In genomic region chr12:31736472-31736871, GRCh38 we compare ENCODE assay signal across 9 cellular contexts. TPM values are rescaled to one million over a fixed set of nuclear protein-coding genes. Genes with fewer than 3 reads are reported as not detected.
DNase-seq lines count a peak whose midpoint lies in the region; ATAC-seq and TF ChIP-seq lines count a peak whose summit lies in the region.
"Had no signal": no experiment of that assay in that cellular context is flagged by ENCODE, and none has a peak within 500 bp of the region (broad histone marks: within the 10 kb centered on the region; RNA-seq: fewer than 3 reads in every experiment).

No MANE protein-coding gene starts in this region.

- peak; percentile 73 for ATAC-seq in memory B cell (ENCODE audit: low read depth)
- ATAC-seq: WTC11 had no signal

- intact Hi-C loops in CD4-positive, alpha-beta memory T cell (cut with micrococcal nuclease): loop anchor here (1.0 kb wide), 1 partner anchor 160 kb away; no protein-coding TSS in a partner anchor
- intact Hi-C loops in activated T-helper 1 cell treated with anti-CD3 and anti-CD28 coated beads, Interleukin-12 subunit alpha, Interleukin-12 subunit beta, Interleukin-2, Interleukin-4 antibody, amounts not matched to agents 30 ng/mL and 10 ng/mL and 1 ng/mL, durations not matched to agents 14 hours and 24 hours and 36 hours (cut with micrococcal nuclease): loop anchor here (1.0 kb wide), 1 partner anchor 160 kb away; no protein-coding TSS in a partner anchor
- intact Hi-C loops in Calu3 (cut with micrococcal nuclease; ENCODE audit: unreplicated experiment) (no loop called here), esophagus muscularis mucosa (cut with DNase I) (no loop called here)

- peaks cover 35 to 74% (median 55%) of the 10 kb centered on the region in 4 donors for H3K4me1 Mint-ChIP-seq in CD4-positive, alpha-beta memory T cell
- H3K4me1 Mint-ChIP-seq in activated T-helper 1 cell treated with anti-CD3 and anti-CD28 coated beads, Interleukin-12 subunit alpha, Interleukin-12 subunit beta, Interleukin-2, Interleukin-4 antibody, amounts not matched to agents 30 ng/mL and 10 ng/mL and 1 ng/mL, durations not matched to agents 14 hours and 24 hours and 36 hours (ENCODE audit: low read depth): peaks cover 54% of the 10 kb centered on the region
- H3K4me1 Mint-ChIP-seq in memory B cell: peaks cover 22% of the 10 kb centered on the region
- peaks cover 33% of the 10 kb centered on the region for H3K4me1 Mint-ChIP-seq in Calu3 (ENCODE audit: low read depth, unreplicated experiment)

- peak; percentile 72 to 92 (median 82) for DNase-seq in CD4-positive, alpha-beta memory T cell
- DNase-seq in LoVo (ENCODE audit: low spot score) (peak; percentile 70), memory B cell (ENCODE audit: low spot score in 2 of 2) (no peak), NCI-H2171 treated with DMSO at 0.1 percent for 48 hours (lab: John Stamatoyannopoulos, UW) (no peak), Calu3 (no peak), esophagus muscularis mucosa (ENCODE audit: extremely low spot score) (no peak), hippocampal formation (lab: John Stamatoyannopoulos, UW) (no peak)
- DNase-seq in activated T-helper 1 cell treated with anti-CD3 and anti-CD28 coated beads, Interleukin-12 subunit alpha, Interleukin-12 subunit beta, Interleukin-2, Interleukin-4 antibody, amounts not matched to agents 30 ng/mL and 10 ng/mL and 1 ng/mL, durations not matched to agents 14 hours and 24 hours and 36 hours (ENCODE audit: low spot score): peak; percentile 67

- H3K27me3 ChIP-seq in CD4-positive, alpha-beta memory T cell (ENCODE audit: insufficient read depth, low read length): no peaks in the 10 kb centered on the region
- peaks cover 0 to 8% (median 0%) of the 10 kb centered on the region in 4 donors for H3K27me3 ChIP-seq in esophagus muscularis mucosa

- H3K4me3 ChIP-seq in CD4-positive, alpha-beta memory T cell (ENCODE audit: low read length in 2 of 2): no peak overlapping the region
- no peak overlapping the region for H3K4me3 ChIP-seq in esophagus muscularis mucosa

- no peak for TF ChIP-seq CTCF in Calu3 (IDR thresholded peaks at IDR 0.05; ENCODE audit: unreplicated experiment)
- TF ChIP-seq CTCF in esophagus muscularis mucosa (IDR thresholded peaks at IDR 0.05): no peak

- H3K36me3 Mint-ChIP-seq in CD4-positive, alpha-beta memory T cell: peaks cover 0 to 5% of the 10 kb centered on the region in 2 donors
- peaks cover 3% of the 10 kb centered on the region for H3K36me3 Mint-ChIP-seq in activated T-helper 1 cell treated with anti-CD3 and anti-CD28 coated beads, Interleukin-12 subunit alpha, Interleukin-12 subunit beta, Interleukin-2, Interleukin-4 antibody, amounts not matched to agents 30 ng/mL and 10 ng/mL and 1 ng/mL, durations not matched to agents 14 hours and 24 hours and 36 hours (ENCODE audit: low read depth)
- H3K36me3 Mint-ChIP-seq in memory B cell: peaks cover 6% of the 10 kb centered on the region
- peaks cover 29% of the 10 kb centered on the region for H3K36me3 Mint-ChIP-seq in Calu3 (ENCODE audit: insufficient read depth, unreplicated experiment)
- H3K36me3 Mint-ChIP-seq: WTC11 had no signal

- peak overlapping the region; percentile 39 for H3K27ac ChIP-seq in CD4-positive, alpha-beta memory T cell (ENCODE audit: low read depth, low read length)
- no peak overlapping the region for H3K27ac ChIP-seq in esophagus muscularis mucosa (replicated peaks in 1 of 4)

- peak overlapping the region; percentile 90 to 98 (median 94) for H3K27ac Mint-ChIP-seq in CD4-positive, alpha-beta memory T cell
- H3K27ac Mint-ChIP-seq in activated T-helper 1 cell treated with anti-CD3 and anti-CD28 coated beads, Interleukin-12 subunit alpha, Interleukin-12 subunit beta, Interleukin-2, Interleukin-4 antibody, amounts not matched to agents 30 ng/mL and 10 ng/mL and 1 ng/mL, durations not matched to agents 14 hours and 24 hours and 36 hours: peak overlapping the region; percentile 84
- no peak overlapping the region for H3K27ac Mint-ChIP-seq in memory B cell
- H3K27ac Mint-ChIP-seq in Calu3 (ENCODE audit: unreplicated experiment): no peak overlapping the region
- H3K27ac Mint-ChIP-seq: WTC11 had no signal

- TF ChIP-seq EP300 in esophagus muscularis mucosa (IDR thresholded peaks at IDR 0.05): no peak

- no peak for TF ChIP-seq POLR2A in esophagus muscularis mucosa (IDR thresholded peaks at IDR 0.05; ENCODE audit: low read depth)

- peaks cover 0 to 11% (median 0%) of the 10 kb centered on the region in 8 donors for H3K9me3 Mint-ChIP-seq in CD4-positive, alpha-beta memory T cell
- H3K9me3 Mint-ChIP-seq in activated T-helper 1 cell treated with anti-CD3 and anti-CD28 coated beads, Interleukin-12 subunit alpha, Interleukin-12 subunit beta, Interleukin-2, Interleukin-4 antibody, amounts not matched to agents 30 ng/mL and 10 ng/mL and 1 ng/mL, durations not matched to agents 14 hours and 24 hours and 36 hours: peaks cover 5% of the 10 kb centered on the region
- H3K9me3 Mint-ChIP-seq in memory B cell (peaks cover 3% of the 10 kb centered on the region), Calu3 (ENCODE audit: low read depth, unreplicated experiment) (peaks cover 4% of the 10 kb centered on the region)
- H3K9me3 Mint-ChIP-seq: WTC11 had no signal

- no peaks in the 10 kb centered on the region for H3K27me3 Mint-ChIP-seq in CD4-positive, alpha-beta memory T cell
- no peaks in the 10 kb centered on the region for H3K27me3 Mint-ChIP-seq in activated T-helper 1 cell treated with anti-CD3 and anti-CD28 coated beads, Interleukin-12 subunit alpha, Interleukin-12 subunit beta, Interleukin-2, Interleukin-4 antibody, amounts not matched to agents 30 ng/mL and 10 ng/mL and 1 ng/mL, durations not matched to agents 14 hours and 24 hours and 36 hours (ENCODE audit: insufficient read depth)
- H3K27me3 Mint-ChIP-seq in memory B cell: no peaks in the 10 kb centered on the region
- no peaks in the 10 kb centered on the region for H3K27me3 Mint-ChIP-seq in Calu3 (ENCODE audit: unreplicated experiment)

- CTCF ChIA-PET in CD4-positive, alpha-beta memory T cell (lab: Charles Lee; ENCODE audit: partially characterized antibody): interaction anchor here (0.7 to 1.1 kb wide), 2 partner anchors 10 to 138 kb away, joined by 3 read pairs; no protein-coding TSS in a partner anchor
- CTCF ChIA-PET in Calu3 (lab: Charles Lee): interaction anchor here (0.6 to 1.3 kb wide), 4 partner anchors 8 to 1978 kb away, joined by 4 to 5 read pairs (median 4); no protein-coding TSS in a partner anchor

- no peaks in the 10 kb centered on the region for H3K9me3 ChIP-seq in CD4-positive, alpha-beta memory T cell (ENCODE audit: control insufficient read depth in 1 of 2, low read length in 2 of 2)
- no peaks in the 10 kb centered on the region for H3K9me3 ChIP-seq in esophagus muscularis mucosa

- no peaks in the 10 kb centered on the region for H3K36me3 ChIP-seq in CD4-positive, alpha-beta memory T cell (ENCODE audit: insufficient read depth, low read length)
- H3K36me3 ChIP-seq in esophagus muscularis mucosa: no peaks in the 10 kb centered on the region

- peak overlapping the region in 7 of 8 donors; percentile 13 to 63 (median 43) for H3K4me3 Mint-ChIP-seq in CD4-positive, alpha-beta memory T cell
- H3K4me3 Mint-ChIP-seq in activated T-helper 1 cell treated with anti-CD3 and anti-CD28 coated beads, Interleukin-12 subunit alpha, Interleukin-12 subunit beta, Interleukin-2, Interleukin-4 antibody, amounts not matched to agents 30 ng/mL and 10 ng/mL and 1 ng/mL, durations not matched to agents 14 hours and 24 hours and 36 hours: no peak overlapping the region
- H3K4me3 Mint-ChIP-seq in memory B cell (no peak overlapping the region), Calu3 (ENCODE audit: low read depth, unreplicated experiment) (no peak overlapping the region)
- H3K4me3 Mint-ChIP-seq: WTC11 had no signal

- peaks cover 53% of the 10 kb centered on the region for H3K4me1 ChIP-seq in CD4-positive, alpha-beta memory T cell (ENCODE audit: insufficient read depth, low read length)
- peaks cover 0 to 25% (median 17%) of the 10 kb centered on the region in 4 donors for H3K4me1 ChIP-seq in esophagus muscularis mucosa

- BruUV-seq in Calu3 (replicated peaks; lab: Mats Ljungman, UMichigan): no TSS peak

- POLR2A ChIA-PET in CD4-positive, alpha-beta memory T cell (lab: Charles Lee; ENCODE audit: partially characterized antibody): interaction anchor here (2.1 kb wide), 1 partner anchor 8 kb away, joined by 13 read pairs; the partner anchor contains the start of gene AMN1

RNA-seq across cellular contexts. Expression of gene AMN1, which starts 7.7 kb away (rescaled TPM):
- total RNA-seq in CD4-positive, alpha-beta memory T cell: 10 to 100 TPM; 15.3 to 18.4 TPM
- polyA plus RNA-seq in CD4-positive, alpha-beta memory T cell: 10 to 100 TPM in 1 of 2 donors, 1 to 10 TPM in 1; 9.6 to 14.4 TPM
- 3.1 and 3.4 TPM in 2 replicates for total RNA-seq in activated T-helper 1 cell treated with anti-CD3 and anti-CD28 coated beads, Interleukin-12 subunit alpha, Interleukin-12 subunit beta, Interleukin-2, Interleukin-4 antibody, amounts not matched to agents 30 ng/mL and 10 ng/mL and 1 ng/mL, durations not matched to agents 14 hours and 24 hours and 36 hours
- total RNA-seq in Calu3 (2022) (10.2 and 13.5 TPM in 2 replicates), esophagus muscularis mucosa (10 to 100 TPM in 3 of 4 donors, 1 to 10 TPM in 1; 9.4 to 17.1 (median 11.1) TPM)

Comparison
In these comparisons a context has a peak if more than half of its experiments do, and no peak if none do; other contexts are left out.
1. DNase-seq: peak in CD4-positive, alpha-beta memory T cell (5 of 5), LoVo (single experiment) and activated T-helper 1 cell treated with anti-CD3 and anti-CD28 coated beads, Interleukin-12 subunit alpha, Interleukin-12 subunit beta, Interleukin-2, Interleukin-4 antibody, amounts not matched to agents 30 ng/mL and 10 ng/mL and 1 ng/mL, durations not matched to agents 14 hours and 24 hours and 36 hours (single experiment); none in memory B cell (0 of 2), NCI-H2171 treated with DMSO at 0.1 percent for 48 hours (single experiment), Calu3 (single experiment), esophagus muscularis mucosa (single experiment) and hippocampal formation (0 of 2).
2. H3K27ac Mint-ChIP-seq: peak in CD4-positive, alpha-beta memory T cell (7 of 7) and activated T-helper 1 cell treated with anti-CD3 and anti-CD28 coated beads, Interleukin-12 subunit alpha, Interleukin-12 subunit beta, Interleukin-2, Interleukin-4 antibody, amounts not matched to agents 30 ng/mL and 10 ng/mL and 1 ng/mL, durations not matched to agents 14 hours and 24 hours and 36 hours (single experiment); none in memory B cell (single experiment) and Calu3 (single experiment).
3. H3K4me3 Mint-ChIP-seq: peak in CD4-positive, alpha-beta memory T cell (7 of 8); none in activated T-helper 1 cell treated with anti-CD3 and anti-CD28 coated beads, Interleukin-12 subunit alpha, Interleukin-12 subunit beta, Interleukin-2, Interleukin-4 antibody, amounts not matched to agents 30 ng/mL and 10 ng/mL and 1 ng/mL, durations not matched to agents 14 hours and 24 hours and 36 hours (single experiment), memory B cell (single experiment) and Calu3 (single experiment).
4. intact Hi-C loops: an anchor here in CD4-positive, alpha-beta memory T cell (1.0 kb wide) and activated T-helper 1 cell treated with anti-CD3 and anti-CD28 coated beads, Interleukin-12 subunit alpha, Interleukin-12 subunit beta, Interleukin-2, Interleukin-4 antibody, amounts not matched to agents 30 ng/mL and 10 ng/mL and 1 ng/mL, durations not matched to agents 14 hours and 24 hours and 36 hours (1.0 kb wide); none called in Calu3 and esophagus muscularis mucosa.